1 cellular context compared by ENCODE assay signal in genomic region chr6:42260424-42260888, GRCh38.
TF ChIP-seq lines count a peak whose summit lies in the region.

No MANE protein-coding gene starts in this region.

TF ChIP-seq in HepG2, 621 proteins besides CTCF, POLR2A, EP300 and RAD21 (continued from another document):
- TF ChIP-seq ETV6 (CRISPR knock-in tag; conservative IDR thresholded peaks at IDR 0.05) (no peak), TFE3 (CRISPR knock-in tag; IDR thresholded peaks at IDR 0.05) (peak; percentile 64; the same call in 1 of the 2 replicates), EHMT2 (IDR thresholded peaks at IDR 0.05; ENCODE audit: borderline replicate concordance, low read depth, low read length) (no peak), GABPB1 (CRISPR knock-in tag; IDR thresholded peaks at IDR 0.05) (peak; percentile 66; the same call in 1 of the 2 replicates)
